Comparison of ENCODE assay signal across 8 cellular contexts in genomic region chr2:71548589-71549485, GRCh38.
DNase-seq lines count a peak whose midpoint lies in the region; ATAC-seq and TF ChIP-seq lines count a peak whose summit lies in the region.

No MANE protein-coding gene starts in this region.

- no peaks in the 10 kb centered on the region for H3K9me3 Mint-ChIP-seq in T-cell

- intact Hi-C loops in gastrocnemius medialis (cut with DNase I; ENCODE audit: low total_unique reads): loop anchor here (1.0 to 10.0 kb wide), 6 partner anchors 249 to 1198 kb away; no protein-coding TSS in a partner anchor

- TF ChIP-seq POLR2A in gastrocnemius medialis (IDR thresholded peaks at IDR 0.05): no peak

- H3K27me3 ChIP-seq in Karpas-422 (ENCODE audit: low read length) (no peaks in the 10 kb centered on the region), right atrium auricular region (no peaks in the 10 kb centered on the region), gastrocnemius medialis (no peaks in the 10 kb centered on the region)

- TF ChIP-seq CTCF in right atrium auricular region (IDR thresholded peaks at IDR 0.05): peak; percentile 72 to 91
- TF ChIP-seq CTCF in gastrocnemius medialis (IDR thresholded peaks at IDR 0.05 in 4 of 5, conservative IDR thresholded peaks at IDR 0.05 in 1 of 5): peak; percentile 79 to 88 (median 83)

- ATAC-seq in T-cell (replicated peaks in 1 of 4): peak in 3 of 4 experiments; percentile 56 to 70 (median 68)
- ATAC-seq in gastrocnemius medialis: peak; percentile 20 to 75
- no peak for ATAC-seq in GM21576 (IDR thresholded peaks at IDR 0.05; ENCODE audit: unreplicated experiment)

- peaks cover 24 to 34% of the 10 kb centered on the region in 2 donors for H3K27me3 Mint-ChIP-seq in T-cell

- H4K20me1 ChIP-seq in Karpas-422 (ENCODE audit: insufficient read depth, low read depth, low read length): peaks cover 4% of the 10 kb centered on the region; the same call in 1 of the 2 replicates

- H3K36me3 ChIP-seq in Karpas-422 (ENCODE audit: insufficient read depth, low read length) (no peaks in the 10 kb centered on the region), right atrium auricular region (peaks cover 12% of the 10 kb centered on the region), gastrocnemius medialis (peaks cover 0 to 48% of the 10 kb centered on the region in 2 donors)

- peaks cover 8 to 14% (median 10%) of the 10 kb centered on the region in 3 donors for H3K4me1 Mint-ChIP-seq in T-cell

- H3K9me2 ChIP-seq in Karpas-422 (replicated peaks; ENCODE audit: insufficient read depth, low read length): no peaks in the 10 kb centered on the region

- H3K4me3 Mint-ChIP-seq in T-cell: peak overlapping the region in 1 of 3 donors; percentile 27

- H3K36me3 Mint-ChIP-seq in T-cell: no peaks in the 10 kb centered on the region

- CTCF ChIA-PET in T-cell (lab: Charles Lee): interaction anchor here (0.8 to 1.9 kb wide), 4 partner anchors 14 to 1197 kb away, joined by 3 to 7 read pairs (median 4); no protein-coding TSS in a partner anchor

- H3K4me3 ChIP-seq in Karpas-422 (ENCODE audit: low read length) (no peak overlapping the region), right atrium auricular region (no peak overlapping the region), gastrocnemius medialis (no peak overlapping the region)

- H3K4me1 ChIP-seq in Karpas-422 (ENCODE audit: low read length): no peaks in the 10 kb centered on the region
- peaks cover 0 to 13% of the 10 kb centered on the region in 2 donors for H3K4me1 ChIP-seq in right atrium auricular region
- H3K4me1 ChIP-seq in gastrocnemius medialis: no peaks in the 10 kb centered on the region

- in situ Hi-C loops in gastrocnemius medialis (cut with MboI; ENCODE audit: low sequenced_read_pairs in 4 of 4): loop anchor here (5.0 to 25.0 kb wide), 6 partner anchors 236 to 1188 kb away; no protein-coding TSS in a partner anchor

- DNase-seq in GM04504 (ENCODE audit: low read depth) (peak; percentile 45), Karpas-422 (peak; percentile 86), T-cell (peak in 33 of 34 experiments; percentile 20 to 67 (median 53)), amniotic epithelial cell (ENCODE audit: low read depth) (peak; percentile 33), right atrium auricular region (ENCODE audit: low spot score) (peak; percentile 84), gastrocnemius medialis (peak; percentile 40 to 73), DMS153 treated with DMSO at 0.1 percent for 48 hours (lab: John Stamatoyannopoulos, UW; ENCODE audit: unreplicated experiment) (no peak)

- POLR2A ChIA-PET in T-cell (lab: Charles Lee): no interaction called here

- H3K79me2 ChIP-seq in Karpas-422 (ENCODE audit: low read length): no peaks in the 10 kb centered on the region

- H3K9ac ChIP-seq in Karpas-422 (ENCODE audit: low read length): no peak overlapping the region

- H2AFZ ChIP-seq in Karpas-422 (ENCODE audit: low read length): no peak overlapping the region

- no peak overlapping the region for H3K4me2 ChIP-seq in Karpas-422 (ENCODE audit: low read depth, low read length, poor library complexity, severe bottlenecking)

- H3K9me3 ChIP-seq in Karpas-422 (ENCODE audit: low read length) (no peaks in the 10 kb centered on the region), right atrium auricular region (no peaks in the 10 kb centered on the region), gastrocnemius medialis (no peaks in the 10 kb centered on the region)

- H3K27ac Mint-ChIP-seq in T-cell: no peak overlapping the region

- no peak overlapping the region for H3K27ac ChIP-seq in Karpas-422 (ENCODE audit: low read length)
- no peak overlapping the region for H3K27ac ChIP-seq in right atrium auricular region
- no peak overlapping the region for H3K27ac ChIP-seq in gastrocnemius medialis
